ENCODE assay signal across 10 cellular contexts in genomic region chr17:80478487-80479245, GRCh38. TPM values are rescaled to one million over a fixed set of nuclear protein-coding genes. Genes with fewer than 3 reads are reported as not detected.
DNase-seq lines count a peak whose midpoint lies in the region; ATAC-seq, FAIRE-seq and TF ChIP-seq lines count a peak whose summit lies in the region.
"Had no signal": no experiment of that assay in that cellular context is flagged by ENCODE, and none has a peak within 500 bp of the region (broad histone marks: within the 10 kb centered on the region; RNA-seq: fewer than 3 reads in every experiment).

No MANE protein-coding gene starts in this region.

- H3K9ac ChIP-seq in iPS-15b (ENCODE audit: low read depth, low read length) = no peak overlapping the region
- H3K9ac ChIP-seq in skeletal muscle satellite cell (ENCODE audit: low read depth, low read length) = no peak overlapping the region
- H3K9ac ChIP-seq in kidney (ENCODE audit: low read length in 2 of 2) = no peak overlapping the region

- intact Hi-C loops in kidney (cut with DNase I) = no loop called here

- H3K36me3 ChIP-seq in WERI-Rb-1 (peaks cover 19% of the 10 kb centered on the region), iPS-15b (ENCODE audit: control insufficient read depth, insufficient read depth, low read length) (no peaks in the 10 kb centered on the region), skeletal muscle satellite cell (ENCODE audit: insufficient read depth, low read length) (no peaks in the 10 kb centered on the region), kidney (ENCODE audit: control insufficient read depth in 1 of 2, insufficient read depth in 2 of 2, low read length in 2 of 2) (no peaks in the 10 kb centered on the region)

- H3K27ac ChIP-seq in WERI-Rb-1 = peak overlapping the region; percentile 86
- no peak overlapping the region for H3K27ac ChIP-seq in kidney (ENCODE audit: low read depth in 2 of 2, low read length in 2 of 2)
- H3K27ac ChIP-seq: 22Rv1 had no signal

- H3K9me3 Mint-ChIP-seq in stimulated activated effector memory CD8-positive, alpha-beta T cell treated with anti-CD3 and anti-CD28 coated beads, Interleukin-12 subunit alpha, Interleukin-12 subunit beta, amount 100 ng/mL, for 72 hours = no peaks in the 10 kb centered on the region
- H3K9me3 Mint-ChIP-seq: activated naive CD8-positive, alpha-beta T cell treated with anti-CD3 and anti-CD28 coated beads for 36 hours had no signal

- H3K4me3 ChIP-seq in WERI-Rb-1 (ENCODE audit: low read depth, low read length) = peak overlapping the region; percentile 85
- H3K4me3 ChIP-seq in iPS-15b (ENCODE audit: low read depth, low read length) = peak overlapping the region; percentile 37
- peak overlapping the region; percentile 59 for H3K4me3 ChIP-seq in skeletal muscle satellite cell (ENCODE audit: low read length)
- no peak overlapping the region for H3K4me3 ChIP-seq in kidney (ENCODE audit: low read length in 2 of 2)

- DNase-seq in DMS53 (lab: John Stamatoyannopoulos, UW) = peak; percentile 58
- DNase-seq in DMS53 treated with DMSO at 0.1 percent for 48 hours (lab: John Stamatoyannopoulos, UW; ENCODE audit: unreplicated experiment) = no peak
- DNase-seq in WERI-Rb-1 = no peak
- DNase-seq in kidney = no peak
- no peak for DNase-seq in AG08395 (ENCODE audit: low spot score)
- no peak for DNase-seq in stimulated activated effector memory CD8-positive, alpha-beta T cell treated with anti-CD3 and anti-CD28 coated beads, Interleukin-12 subunit alpha, Interleukin-12 subunit beta, amount 100 ng/mL, for 72 hours (ENCODE audit: low spot score in 2 of 2)

- TF ChIP-seq CTCF in WERI-Rb-1 (IDR thresholded peaks at IDR 0.05; ENCODE audit: low read depth, low read length) (no peak), kidney (IDR thresholded peaks at IDR 0.05; ENCODE audit: borderline replicate concordance, extremely low read depth, insufficient read depth) (no peak)

- H3K27ac Mint-ChIP-seq in stimulated activated effector memory CD8-positive, alpha-beta T cell treated with anti-CD3 and anti-CD28 coated beads, Interleukin-12 subunit alpha, Interleukin-12 subunit beta, amount 100 ng/mL, for 72 hours = no peak overlapping the region

- ATAC-seq in stimulated activated effector memory CD8-positive, alpha-beta T cell treated with anti-CD3 and anti-CD28 coated beads, Interleukin-12 subunit alpha, Interleukin-12 subunit beta, amount 100 ng/mL, for 72 hours = no peak

- H3K4me1 ChIP-seq in iPS-15b (ENCODE audit: control insufficient read depth, insufficient read depth, low read length) (peaks cover 4% of the 10 kb centered on the region), skeletal muscle satellite cell (ENCODE audit: control insufficient read depth, insufficient read depth, low read length) (peaks cover 35% of the 10 kb centered on the region), kidney (ENCODE audit: control insufficient read depth in 1 of 2, insufficient read depth in 1 of 2, low read depth in 1 of 2, low read length in 2 of 2) (peaks cover 0 to 15% of the 10 kb centered on the region in 2 donors)

- peaks cover 12% of the 10 kb centered on the region for H3K4me1 Mint-ChIP-seq in stimulated activated effector memory CD8-positive, alpha-beta T cell treated with anti-CD3 and anti-CD28 coated beads, Interleukin-12 subunit alpha, Interleukin-12 subunit beta, amount 100 ng/mL, for 72 hours

- no peaks in the 10 kb centered on the region for H3K9me3 ChIP-seq in WERI-Rb-1 (ENCODE audit: severe bottlenecking)
- no peaks in the 10 kb centered on the region for H3K9me3 ChIP-seq in iPS-15b (ENCODE audit: control insufficient read depth, insufficient read depth, low read length)
- H3K9me3 ChIP-seq in skeletal muscle satellite cell (replicated peaks; ENCODE audit: low read length) = no peaks in the 10 kb centered on the region
- H3K9me3 ChIP-seq in kidney (ENCODE audit: control insufficient read depth in 1 of 2, low read length in 2 of 2) = no peaks in the 10 kb centered on the region

- no peak overlapping the region for H3K4me3 Mint-ChIP-seq in stimulated activated effector memory CD8-positive, alpha-beta T cell treated with anti-CD3 and anti-CD28 coated beads, Interleukin-12 subunit alpha, Interleukin-12 subunit beta, amount 100 ng/mL, for 72 hours
- H3K4me3 Mint-ChIP-seq: activated naive CD8-positive, alpha-beta T cell treated with anti-CD3 and anti-CD28 coated beads for 36 hours had no signal

- H3K27me3 ChIP-seq in WERI-Rb-1 (ENCODE audit: insufficient read depth, low read depth, severe bottlenecking) (no peaks in the 10 kb centered on the region), iPS-15b (ENCODE audit: control insufficient read depth, insufficient read depth, low read length) (peaks cover 85% of the 10 kb centered on the region), skeletal muscle satellite cell (ENCODE audit: control insufficient read depth, insufficient read depth, low read length) (peaks cover 91% of the 10 kb centered on the region)

- peak overlapping the region; percentile 85 for H3K4me2 ChIP-seq in skeletal muscle satellite cell (ENCODE audit: low read length)

- H3K36me3 Mint-ChIP-seq in stimulated activated effector memory CD8-positive, alpha-beta T cell treated with anti-CD3 and anti-CD28 coated beads, Interleukin-12 subunit alpha, Interleukin-12 subunit beta, amount 100 ng/mL, for 72 hours = peaks cover 6% of the 10 kb centered on the region
- H3K36me3 Mint-ChIP-seq: activated naive CD8-positive, alpha-beta T cell treated with anti-CD3 and anti-CD28 coated beads for 36 hours had no signal

- no peak for FAIRE-seq in kidney (lab: Jason Lieb, UNC)

RNA-seq across cellular contexts. Expression of gene NPTX1, which starts 2.3 kb away (rescaled TPM):
- 0.44 and 0.76 TPM in 2 replicates for total RNA-seq in skeletal muscle satellite cell (2012; rRNA removed)
- 0.31 TPM for total RNA-seq in kidney
- 0.39 TPM for polyA plus RNA-seq in kidney (ENCODE audit: insufficient read depth, low read depth, low replicate concordance)

Comparison
In these comparisons a context has a peak if more than half of its experiments do, and no peak if none do; other contexts are left out.
1. H3K4me3 ChIP-seq: peak in WERI-Rb-1 (single experiment), iPS-15b (single experiment) and skeletal muscle satellite cell (single experiment); none in kidney (0 of 2).